ENCODE assay signal across 17 cellular contexts in genomic region chr12:50354908-50355307, GRCh38. TPM values are rescaled to one million over a fixed set of nuclear protein-coding genes. Genes with fewer than 3 reads are reported as not detected.
"Had no signal": no experiment of that assay in that cellular context is flagged by ENCODE, and none has a peak within 500 bp of the region (broad histone marks: within the 10 kb centered on the region; RNA-seq: fewer than 3 reads in every experiment).

No MANE protein-coding gene starts in this region.

- H3K4me3 ChIP-seq: body of pancreas, prostate gland, right lobe of liver had no signal

- H3K36me3 ChIP-seq: neutrophil, prostate gland, right lobe of liver had no signal

- DNase-seq: activated CD4-positive, alpha-beta T cell treated with anti-CD3 and anti-CD28 coated beads, Interleukin-2, amount 50 U/mL, for 4 hours; activated naive CD4-positive, alpha-beta T cell treated with anti-CD3 and anti-CD28 coated beads, Interleukin-2, amount 50 U/mL, for 16 hours; activated T-cell treated with anti-CD3 and anti-CD28 coated beads, Interleukin-2, amount 50 U/mL, for 1 hour; body of pancreas; erythroblast; foreskin keratinocyte; immature natural killer cell; left cardiac atrium; naive thymus-derived CD8-positive, alpha-beta T cell; right lobe of liver; stimulated activated CD4-positive, alpha-beta T cell treated with anti-CD3 and anti-CD28 coated beads, Interleukin-12 subunit alpha, Interleukin-12 subunit beta, amount 100 ng/mL, for 4 hours; stimulated activated naive CD4-positive, alpha-beta T cell; substantia nigra; trophoblast cell had no signal

- H3K4me1 ChIP-seq: body of pancreas, foreskin keratinocyte, prostate gland had no signal

- H3K27me3 ChIP-seq: body of pancreas, foreskin keratinocyte, neutrophil, right lobe of liver had no signal

- H3K27ac ChIP-seq: body of pancreas, foreskin keratinocyte, neutrophil had no signal

- ATAC-seq: body of pancreas; foreskin keratinocyte; left cardiac atrium; naive thymus-derived CD8-positive, alpha-beta T cell had no signal

- H3K9me3 ChIP-seq: body of pancreas, neutrophil, prostate gland, right lobe of liver had no signal

RNA-seq across cellular contexts. Expression of gene FAM186A, which starts 41.5 kb away (rescaled TPM):
- total RNA-seq: body of pancreas; foreskin keratinocyte; left cardiac atrium; lung microvascular endothelial cell; naive thymus-derived CD8-positive, alpha-beta T cell; right lobe of liver had no signal
- polyA plus RNA-seq: foreskin keratinocyte, immature natural killer cell had no signal
